In genomic region chr19:49391581-49392399, GRCh38 we compare ENCODE assay signal across 8 cellular contexts. TPM values are rescaled to one million over a fixed set of nuclear protein-coding genes. Genes with fewer than 3 reads are reported as not detected.
A peak's percentile ranks its signal among the peaks of the same experiment; 100 is the strongest.
DNase-seq lines count a peak whose midpoint lies in the region; FAIRE-seq lines count a peak whose summit lies in the region.

No MANE protein-coding gene starts in this region.

- H3K9me3 Mint-ChIP-seq in activated naive CD4-positive, alpha-beta T cell treated with anti-CD3 and anti-CD28 coated beads, Interleukin-2, amount 10 ng/mL, durations not matched to agents 7 days and 5 days, result no peaks in the 10 kb centered on the region

- no peak overlapping the region for H3K4me3 Mint-ChIP-seq in activated naive CD4-positive, alpha-beta T cell treated with anti-CD3 and anti-CD28 coated beads, Interleukin-2, amount 10 ng/mL, durations not matched to agents 7 days and 5 days

- DNase-seq in NCI-H1417 (lab: John Stamatoyannopoulos, UW) (peak; percentile 65 to 92 (median 83)), NCI-H1417 treated with DMSO at 0.1 percent for 48 hours (lab: John Stamatoyannopoulos, UW) (no peak), NAMALWA (ENCODE audit: low spot score) (peak; percentile 88), SKM-1 (lab: John Stamatoyannopoulos, UW; ENCODE audit: unreplicated experiment) (peak; percentile 11), head of caudate nucleus (peak; percentile 50 to 88 (median 76)), posterior vena cava (ENCODE audit: low spot score) (peak; percentile 91), urothelium cell line (ENCODE audit: low spot score) (peak; percentile 86)
- DNase-seq in activated naive CD4-positive, alpha-beta T cell treated with anti-CD3 and anti-CD28 coated beads, Interleukin-2, amount 10 ng/mL, durations not matched to agents 7 days and 5 days, result peak; percentile 87

- H3K27ac Mint-ChIP-seq in activated naive CD4-positive, alpha-beta T cell treated with anti-CD3 and anti-CD28 coated beads, Interleukin-2, amount 10 ng/mL, durations not matched to agents 7 days and 5 days, result peak overlapping the region; percentile 34

- peak; percentile 83 for FAIRE-seq in urothelium cell line (lab: Jason Lieb, UNC)

- CTCF ChIA-PET in activated naive CD4-positive, alpha-beta T cell treated with anti-CD3 and anti-CD28 coated beads, Interleukin-2, amount 10 ng/mL, durations not matched to agents 7 days and 5 days (lab: Charles Lee), result interaction anchor here (0.7 to 3.4 kb wide), 24 partner anchors 11 to 126 kb away, joined by 3 to 30 read pairs (median 5); partner anchors contain the start of genes GFY and SLC17A7

- H3K36me3 Mint-ChIP-seq in activated naive CD4-positive, alpha-beta T cell treated with anti-CD3 and anti-CD28 coated beads, Interleukin-2, amount 10 ng/mL, durations not matched to agents 7 days and 5 days, result peaks cover 1% of the 10 kb centered on the region

- intact Hi-C loops in head of caudate nucleus (cut with DNase I), result loop anchor here (5.0 kb wide), 1 partner anchor 51 kb away; the partner anchor contains the start of gene SLC17A7
- intact Hi-C loops in posterior vena cava (cut with DNase I), result loop anchor here (2.0 to 5.0 kb wide), 2 partner anchors 49 to 51 kb away; partner anchors contain the start of gene SLC17A7 (in 2 of the 2)

- peaks cover 74% of the 10 kb centered on the region for H3K27me3 Mint-ChIP-seq in activated naive CD4-positive, alpha-beta T cell treated with anti-CD3 and anti-CD28 coated beads, Interleukin-2, amount 10 ng/mL, durations not matched to agents 7 days and 5 days

- peaks cover 32% of the 10 kb centered on the region for H3K4me1 Mint-ChIP-seq in activated naive CD4-positive, alpha-beta T cell treated with anti-CD3 and anti-CD28 coated beads, Interleukin-2, amount 10 ng/mL, durations not matched to agents 7 days and 5 days

RNA-seq across cellular contexts. Expression of gene KASH5, which starts 3.7 kb away (rescaled TPM):
- not detected for total RNA-seq in posterior vena cava

RNA-seq across cellular contexts. Expression of gene DKKL1, which starts 28.1 kb away (rescaled TPM):
- not detected for total RNA-seq in posterior vena cava

RNA-seq across cellular contexts. Expression of gene TEAD2, which starts 29.6 kb away (rescaled TPM):
- total RNA-seq in posterior vena cava, result 10 to 100 TPM; 31.0 to 32.4 TPM

RNA-seq across cellular contexts. Expression of gene PTH2, which starts 31.5 kb away (rescaled TPM):
- total RNA-seq in posterior vena cava, result not detected

RNA-seq across cellular contexts. Expression of gene GFY, which starts 33.4 kb away (rescaled TPM):
- not detected for total RNA-seq in posterior vena cava
